In genomic region chr4:84852081-84852480, GRCh38 we compare ENCODE assay signal across 14 cellular contexts.
DNase-seq lines count a peak whose midpoint lies in the region; ATAC-seq and TF ChIP-seq lines count a peak whose summit lies in the region.
"Had no signal": no experiment of that assay in that cellular context is flagged by ENCODE, and none has a peak within 500 bp of the region (broad histone marks: within the 10 kb centered on the region; RNA-seq: fewer than 3 reads in every experiment).

No MANE protein-coding gene starts in this region.

- H3K36me3 ChIP-seq in stomach (peaks cover 8 to 22% (median 20%) of the 10 kb centered on the region in 4 donors), gastroesophageal sphincter (peaks cover 0 to 19% of the 10 kb centered on the region in 2 donors)
- H3K36me3 ChIP-seq: MG63 had no signal

- no peak for TF ChIP-seq POLR2A in stomach (IDR thresholded peaks at IDR 0.05)
- no peak for TF ChIP-seq POLR2A in gastroesophageal sphincter (IDR thresholded peaks at IDR 0.05)

- ATAC-seq in GM21717 (IDR thresholded peaks at IDR 0.05; ENCODE audit: unreplicated experiment) (no peak), gastroesophageal sphincter (no peak)

- H3K4me1 ChIP-seq in stomach, result peaks cover 7 to 25% (median 15%) of the 10 kb centered on the region in 4 donors
- peaks cover 0 to 28% (median 4%) of the 10 kb centered on the region in 3 donors for H3K4me1 ChIP-seq in gastroesophageal sphincter
- H3K4me1 ChIP-seq: BLaER1 treated with 17β-estradiol and CSF1 and Interleukin-3, amounts not matched to agents 10 nM and 100 nM had no signal

- H3K4me3 ChIP-seq in stomach (no peak overlapping the region), gastroesophageal sphincter (no peak overlapping the region)
- H3K4me3 ChIP-seq: BLaER1 treated with 17β-estradiol and CSF1 and Interleukin-3, amounts not matched to agents 10 nM and 100 nM; MG63 had no signal

- H3K27me3 ChIP-seq in stomach (no peaks in the 10 kb centered on the region), gastroesophageal sphincter (no peaks in the 10 kb centered on the region)
- H3K27me3 ChIP-seq: BLaER1 treated with 17β-estradiol and CSF1 and Interleukin-3, amounts not matched to agents 10 nM and 100 nM; MG63 had no signal

- DNase-seq in EL, result peak; percentile 24
- DNase-seq in NCI-H146 treated with DMSO at 0.1 percent for 48 hours (lab: John Stamatoyannopoulos, UW; ENCODE audit: unreplicated experiment), result peak; percentile 21
- peak; percentile 36 for DNase-seq in amniotic epithelial cell (ENCODE audit: low read depth)
- peak; percentile 52 for DNase-seq in iris pigment epithelial cell (ENCODE audit: low read depth)
- no peak for DNase-seq in H4 (ENCODE audit: low spot score)
- no peak for DNase-seq in stomach
- DNase-seq: activated CD8-positive, alpha-beta memory T cell treated with anti-CD3 and anti-CD28 coated beads for 24 hours; activated naive CD8-positive, alpha-beta T cell treated with anti-CD3 and anti-CD28 coated beads for 36 hours; effector CD4-positive, alpha-beta T cell; H7; MG63 had no signal

- TF ChIP-seq EP300 in stomach (IDR thresholded peaks at IDR 0.05) (no peak), gastroesophageal sphincter (IDR thresholded peaks at IDR 0.05) (no peak)

- TF ChIP-seq CTCF in stomach (IDR thresholded peaks at IDR 0.05), result no peak
- no peak for TF ChIP-seq CTCF in gastroesophageal sphincter (IDR thresholded peaks at IDR 0.05)

- no peak overlapping the region for H3K27ac ChIP-seq in stomach
- no peak overlapping the region for H3K27ac ChIP-seq in gastroesophageal sphincter
- H3K27ac ChIP-seq: BLaER1 treated with 17β-estradiol and CSF1 and Interleukin-3, amounts not matched to agents 10 nM and 100 nM had no signal

- 19 to 45% (median 31%) methylated on average over 1 of the region's 1 CpG for WGBS in stomach, 5 donors
- 14 to 40% methylated on average over 1 of the region's 1 CpG for WGBS in gastroesophageal sphincter (ENCODE audit: low coverage in 1 of 2), 2 donors

- H3K9me3 ChIP-seq in stomach (no peaks in the 10 kb centered on the region), gastroesophageal sphincter (no peaks in the 10 kb centered on the region)
- H3K9me3 ChIP-seq: BLaER1 treated with 17β-estradiol and CSF1 and Interleukin-3, amounts not matched to agents 10 nM and 100 nM; MG63 had no signal

- intact Hi-C loops in stomach (cut with DNase I; ENCODE audit: low total_unique reads), result no loop called here

Comparison
In these comparisons a context has a peak if more than half of its experiments do, and no peak if none do; other contexts are left out.
1. DNase-seq: peak in EL (single experiment), NCI-H146 treated with DMSO at 0.1 percent for 48 hours (single experiment), amniotic epithelial cell (single experiment) and iris pigment epithelial cell (single experiment); none in H4 (single experiment) and stomach (single experiment).